Comparison of ENCODE assay signal across 18 cellular contexts in the genomic region with DNA sequence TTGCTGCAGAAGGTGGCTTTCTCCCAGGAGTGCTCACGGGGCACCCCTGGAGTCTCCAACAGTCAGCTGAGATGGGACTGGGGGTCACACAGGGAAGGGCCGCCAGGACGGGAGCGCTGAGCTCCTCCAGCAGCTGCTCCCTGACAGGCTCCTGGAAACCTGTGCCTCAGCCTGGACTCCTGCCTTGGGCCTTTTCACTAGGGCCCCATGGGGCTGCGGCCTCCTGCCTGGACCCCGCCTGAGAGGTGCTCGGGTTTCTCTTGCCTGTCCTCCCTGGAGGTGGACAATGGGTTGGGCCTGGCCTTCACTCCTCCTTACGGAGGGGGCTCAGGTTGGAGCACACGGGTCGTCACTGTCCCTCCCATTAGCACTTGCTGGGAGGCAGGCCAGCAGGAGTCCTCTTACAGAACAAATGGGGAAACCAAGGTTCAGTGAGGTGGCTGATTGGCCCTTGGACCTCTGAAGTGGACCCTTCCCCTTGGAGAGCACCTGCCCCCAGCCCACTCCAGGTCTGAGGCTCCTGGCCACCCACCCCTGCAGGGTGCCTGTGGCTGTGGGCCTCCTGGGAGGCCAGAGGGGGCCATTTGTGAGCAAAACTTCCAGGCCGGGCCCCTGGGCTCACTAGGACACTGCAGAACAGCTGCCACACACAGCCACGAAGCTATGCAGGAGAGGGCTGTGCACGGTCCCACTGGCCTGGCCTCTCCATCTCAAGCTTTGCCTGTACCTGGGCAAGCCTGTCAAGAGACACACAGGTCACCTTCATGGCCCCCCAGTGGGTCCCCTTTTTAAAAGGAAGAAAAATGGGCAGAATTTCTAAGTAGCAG. TPM values are rescaled to one million over a fixed set of nuclear protein-coding genes. Genes with fewer than 3 reads are reported as not detected.
DNase-seq lines count a peak whose midpoint lies in the region; ATAC-seq and TF ChIP-seq lines count a peak whose summit lies in the region.
"Had no signal": no experiment of that assay in that cellular context is flagged by ENCODE, and none has a peak within 500 bp of the region (broad histone marks: within the 10 kb centered on the region; RNA-seq: fewer than 3 reads in every experiment).

No MANE protein-coding gene starts in this region.

- POLR2A ChIA-PET in CD8-positive, alpha-beta memory T cell (lab: Charles Lee): no interaction called here

- no peak for TF ChIP-seq CTCF in right atrium auricular region (IDR thresholded peaks at IDR 0.05)
- TF ChIP-seq CTCF in vagina (IDR thresholded peaks at IDR 0.05): no peak

- no peaks in the 10 kb centered on the region for H3K27me3 ChIP-seq in right atrium auricular region
- H3K27me3 ChIP-seq in vagina: no peaks in the 10 kb centered on the region
- H3K27me3 ChIP-seq in CD8-positive, alpha-beta memory T cell (ENCODE audit: insufficient read depth, low read length, poor library complexity, severe bottlenecking): no peaks in the 10 kb centered on the region
- H3K27me3 ChIP-seq: MG63 had no signal

- peaks cover 0 to 3% (median 0%) of the 10 kb centered on the region in 5 donors for H3K9me3 Mint-ChIP-seq in CD8-positive, alpha-beta memory T cell

- H3K27ac Mint-ChIP-seq in CD8-positive, alpha-beta memory T cell: no peak overlapping the region
- H3K27ac Mint-ChIP-seq: B cell; CD4-positive, CD25-positive, alpha-beta regulatory T cell had no signal

- no peak overlapping the region for H3K27ac ChIP-seq in right atrium auricular region
- H3K27ac ChIP-seq in vagina: no peak overlapping the region
- H3K27ac ChIP-seq in CD8-positive, alpha-beta memory T cell (ENCODE audit: low read depth, low read length): no peak overlapping the region
- H3K27ac ChIP-seq: 22Rv1, GM23248 had no signal

- no peak overlapping the region for H3K4me3 Mint-ChIP-seq in CD8-positive, alpha-beta memory T cell
- H3K4me3 Mint-ChIP-seq: B cell; CD4-positive, CD25-positive, alpha-beta regulatory T cell had no signal

- H3K36me3 ChIP-seq in right atrium auricular region (no peaks in the 10 kb centered on the region), vagina (no peaks in the 10 kb centered on the region)
- H3K36me3 ChIP-seq in CD8-positive, alpha-beta memory T cell (ENCODE audit: insufficient read depth, low read length): no peaks in the 10 kb centered on the region
- H3K36me3 ChIP-seq: MG63 had no signal

- CTCF ChIA-PET in CD8-positive, alpha-beta memory T cell (lab: Charles Lee): no interaction called here

- H3K4me1 ChIP-seq in right atrium auricular region (no peaks in the 10 kb centered on the region), vagina (no peaks in the 10 kb centered on the region)
- H3K4me1 ChIP-seq in CD8-positive, alpha-beta memory T cell (ENCODE audit: insufficient read depth, low read length): no peaks in the 10 kb centered on the region

- H3K4me3 ChIP-seq in right atrium auricular region: no peak overlapping the region
- no peak overlapping the region for H3K4me3 ChIP-seq in vagina
- no peak overlapping the region for H3K4me3 ChIP-seq in CD8-positive, alpha-beta memory T cell (ENCODE audit: low read length)
- H3K4me3 ChIP-seq: GM23248, MG63 had no signal

- no peaks in the 10 kb centered on the region for H3K4me1 Mint-ChIP-seq in CD8-positive, alpha-beta memory T cell
- H3K4me1 Mint-ChIP-seq: B cell had no signal

- no peak for TF ChIP-seq POLR2A in vagina (IDR thresholded peaks at IDR 0.05)

- DNase-seq in NCI-H146 (lab: John Stamatoyannopoulos, UW) (peak; percentile 24), NCI-H146 treated with DMSO at 0.1 percent for 48 hours (lab: John Stamatoyannopoulos, UW; ENCODE audit: unreplicated experiment) (no peak), right atrium auricular region (ENCODE audit: low spot score) (peak; percentile 53), Right ventricle myocardium inferior (ENCODE audit: missing footprints) (no peak), mesenteric fat pad (ENCODE audit: low spot score) (peak; percentile 84), vagina (ENCODE audit: extremely low spot score in 2 of 2) (peak; percentile 67 to 79)
- DNase-seq in CD8-positive, alpha-beta memory T cell: no peak
- DNase-seq: CD4-positive, CD25-positive, alpha-beta regulatory T cell; DMS79; GM23248; MG63; NCI-H1092; NCI-H1694 treated with DMSO at 0.1 percent for 48 hours; NCI-H226; NCI-H524 treated with DMSO at 0.1 percent for 48 hours had no signal

- H3K27me3 Mint-ChIP-seq in CD8-positive, alpha-beta memory T cell: peaks cover 9 to 12% of the 10 kb centered on the region in 2 donors

- H3K36me3 Mint-ChIP-seq in CD8-positive, alpha-beta memory T cell: no peaks in the 10 kb centered on the region
- H3K36me3 Mint-ChIP-seq: CD4-positive, CD25-positive, alpha-beta regulatory T cell had no signal

- intact Hi-C loops in Right ventricle myocardium inferior (cut with DNase I): no loop called here
- intact Hi-C loops in vagina (cut with DNase I): no loop called here

- H3K9me3 ChIP-seq in right atrium auricular region (no peaks in the 10 kb centered on the region), vagina (no peaks in the 10 kb centered on the region)
- no peaks in the 10 kb centered on the region for H3K9me3 ChIP-seq in CD8-positive, alpha-beta memory T cell (ENCODE audit: low read length)
- H3K9me3 ChIP-seq: MG63 had no signal

- ATAC-seq in Right ventricle myocardium inferior (no peak), HG03378 (IDR thresholded peaks at IDR 0.05; ENCODE audit: unreplicated experiment) (no peak)

RNA-seq across cellular contexts. Expression of gene ODC1, which starts 57.1 kb away (rescaled TPM):
- 10 to 100 TPM; 41.3 to 73.9 TPM for total RNA-seq in right atrium auricular region
- total RNA-seq in Right ventricle myocardium inferior: 37.2 TPM
- total RNA-seq in mesenteric fat pad: 32.8 TPM
- 34.9 TPM for total RNA-seq in vagina
- total RNA-seq in CD8-positive, alpha-beta memory T cell: 100 to 1,000 TPM; 565 to 566 TPM
- 57.1 TPM for polyA plus RNA-seq in CD8-positive, alpha-beta memory T cell

Comparison
In these comparisons a context has a peak if more than half of its experiments do, and no peak if none do; other contexts are left out.
1. DNase-seq: peak in NCI-H146 (single experiment), right atrium auricular region (single experiment), mesenteric fat pad (single experiment) and vagina (2 of 2); none in NCI-H146 treated with DMSO at 0.1 percent for 48 hours (single experiment), Right ventricle myocardium inferior (single experiment) and CD8-positive, alpha-beta memory T cell (0 of 5).
2. RNA of gene ODC1, which starts 57.1 kb away (total RNA-seq): 565 to 566 TPM in CD8-positive, alpha-beta memory T cell; 41.3 to 73.9 TPM in right atrium auricular region, 37.2 TPM in Right ventricle myocardium inferior (single experiment), 34.9 TPM in vagina (single experiment) and 32.8 TPM in mesenteric fat pad (single experiment); every median in the first group is over 4 times any median in the second.